Comparison of ENCODE assay signal across 8 cellular contexts in the genomic region with DNA sequence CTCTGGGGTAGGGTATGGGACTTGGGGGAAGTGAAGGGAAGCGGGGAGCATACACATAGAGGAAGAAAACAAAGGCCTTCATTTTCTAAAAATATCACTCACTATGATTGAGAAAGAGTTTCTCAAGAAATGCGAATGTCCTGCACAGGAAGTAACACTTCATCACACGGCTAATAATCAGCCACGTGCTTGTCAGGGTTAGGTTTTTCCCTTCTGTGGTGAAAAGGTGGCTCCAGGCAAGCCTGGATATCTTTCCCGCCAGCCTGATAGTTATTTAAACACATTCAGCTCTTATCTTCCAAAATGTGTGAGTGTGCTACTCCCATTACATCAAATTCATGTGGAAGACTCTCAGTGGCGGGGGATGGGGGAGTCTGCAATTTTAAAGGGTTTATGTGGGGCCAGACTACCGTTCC.
A peak's percentile ranks its signal among the peaks of the same experiment; 100 is the strongest.
DNase-seq lines count a peak whose midpoint lies in the region; ATAC-seq and TF ChIP-seq lines count a peak whose summit lies in the region.

No MANE protein-coding gene starts in this region.

- peak overlapping the region; percentile 14; the same call in 1 of the 2 replicates for H3K27ac ChIP-seq in SJSA1
- peak overlapping the region in 1 of 2 donors; percentile 28 for H3K27ac ChIP-seq in prostate gland

- WGBS in prostate gland, result 56% methylated on average over 7 of the region's 7 CpGs

- H3K4me3 Mint-ChIP-seq in memory B cell, result no peak overlapping the region
- no peak overlapping the region for H3K4me3 Mint-ChIP-seq in activated CD4-positive, alpha-beta T cell treated with anti-CD3 and anti-CD28 coated beads, Interleukin-2, amount 10 ng/mL, durations not matched to agents 24 days and 14 days

- H3K4me3 ChIP-seq in SJSA1 (no peak overlapping the region), BE2C (ENCODE audit: low read depth, low read length) (no peak overlapping the region), prostate gland (no peak overlapping the region)

- intact Hi-C loops in activated CD4-positive, alpha-beta T cell treated with anti-CD3 and anti-CD28 coated beads, Interleukin-2, amount 10 ng/mL, durations not matched to agents 24 days and 14 days (cut with micrococcal nuclease), result loop anchor here (5.0 to 10.0 kb wide), 5 partner anchors 111 to 693 kb away; no protein-coding TSS in a partner anchor
- intact Hi-C loops in prostate gland (cut with DNase I), result no loop called here

- peaks cover 16% of the 10 kb centered on the region for H3K4me1 Mint-ChIP-seq in memory B cell
- peaks cover 22% of the 10 kb centered on the region for H3K4me1 Mint-ChIP-seq in activated CD4-positive, alpha-beta T cell treated with anti-CD3 and anti-CD28 coated beads, Interleukin-2, amount 10 ng/mL, durations not matched to agents 24 days and 14 days

- H3K27me3 ChIP-seq in SJSA1 (replicated peaks) (no peaks in the 10 kb centered on the region), BE2C (no peaks in the 10 kb centered on the region), prostate gland (replicated peaks; ENCODE audit: insufficient read depth) (no peaks in the 10 kb centered on the region)

- TF ChIP-seq POLR2A in prostate gland (IDR thresholded peaks at IDR 0.05), result no peak

- no peaks in the 10 kb centered on the region for H3K9me3 ChIP-seq in SJSA1 (replicated peaks)
- H3K9me3 ChIP-seq in BE2C, result no peaks in the 10 kb centered on the region
- H3K9me3 ChIP-seq in prostate gland, result no peaks in the 10 kb centered on the region

- ATAC-seq in GM18520 (IDR thresholded peaks at IDR 0.05; ENCODE audit: unreplicated experiment) (peak; percentile 46), HG02885 (IDR thresholded peaks at IDR 0.05; ENCODE audit: poor library complexity, unreplicated experiment) (peak; percentile 46), memory B cell (ENCODE audit: low read depth) (peak; percentile 60)

- H3K4me1 ChIP-seq in SJSA1 (replicated peaks) (peaks cover 18% of the 10 kb centered on the region), BE2C (no peaks in the 10 kb centered on the region), prostate gland (replicated peaks) (no peaks in the 10 kb centered on the region)

- TF ChIP-seq CTCF in BE2C (IDR thresholded peaks at IDR 0.05; ENCODE audit: low read depth, low read length) (no peak), prostate gland (IDR thresholded peaks at IDR 0.05) (no peak)

- H3K9me3 Mint-ChIP-seq in memory B cell, result no peaks in the 10 kb centered on the region
- H3K9me3 Mint-ChIP-seq in activated CD4-positive, alpha-beta T cell treated with anti-CD3 and anti-CD28 coated beads, Interleukin-2, amount 10 ng/mL, durations not matched to agents 24 days and 14 days, result peaks cover 4% of the 10 kb centered on the region

- no peak for DNase-seq in SJSA1 (ENCODE audit: low read depth in 1 of 2, low spot score in 2 of 2)
- DNase-seq in memory B cell (ENCODE audit: low spot score in 2 of 2), result no peak
- DNase-seq in activated CD4-positive, alpha-beta T cell treated with anti-CD3 and anti-CD28 coated beads, Interleukin-2, amount 10 ng/mL, durations not matched to agents 24 days and 14 days, result no peak
- no peak for DNase-seq in BE2C
- no peak for DNase-seq in NCI-H1092 (lab: John Stamatoyannopoulos, UW)
- no peak for DNase-seq in prostate gland (ENCODE audit: low spot score)

- no peak overlapping the region for H3K27ac Mint-ChIP-seq in memory B cell
- H3K27ac Mint-ChIP-seq in activated CD4-positive, alpha-beta T cell treated with anti-CD3 and anti-CD28 coated beads, Interleukin-2, amount 10 ng/mL, durations not matched to agents 24 days and 14 days, result no peak overlapping the region

- H3K36me3 ChIP-seq in SJSA1 (no peaks in the 10 kb centered on the region), BE2C (no peaks in the 10 kb centered on the region), prostate gland (no peaks in the 10 kb centered on the region)

- no peaks in the 10 kb centered on the region for H3K27me3 Mint-ChIP-seq in memory B cell
- no peaks in the 10 kb centered on the region for H3K27me3 Mint-ChIP-seq in activated CD4-positive, alpha-beta T cell treated with anti-CD3 and anti-CD28 coated beads, Interleukin-2, amount 10 ng/mL, durations not matched to agents 24 days and 14 days

- no peaks in the 10 kb centered on the region for H3K36me3 Mint-ChIP-seq in memory B cell
- H3K36me3 Mint-ChIP-seq in activated CD4-positive, alpha-beta T cell treated with anti-CD3 and anti-CD28 coated beads, Interleukin-2, amount 10 ng/mL, durations not matched to agents 24 days and 14 days (ENCODE audit: low read depth), result no peaks in the 10 kb centered on the region
